In the genomic region with DNA sequence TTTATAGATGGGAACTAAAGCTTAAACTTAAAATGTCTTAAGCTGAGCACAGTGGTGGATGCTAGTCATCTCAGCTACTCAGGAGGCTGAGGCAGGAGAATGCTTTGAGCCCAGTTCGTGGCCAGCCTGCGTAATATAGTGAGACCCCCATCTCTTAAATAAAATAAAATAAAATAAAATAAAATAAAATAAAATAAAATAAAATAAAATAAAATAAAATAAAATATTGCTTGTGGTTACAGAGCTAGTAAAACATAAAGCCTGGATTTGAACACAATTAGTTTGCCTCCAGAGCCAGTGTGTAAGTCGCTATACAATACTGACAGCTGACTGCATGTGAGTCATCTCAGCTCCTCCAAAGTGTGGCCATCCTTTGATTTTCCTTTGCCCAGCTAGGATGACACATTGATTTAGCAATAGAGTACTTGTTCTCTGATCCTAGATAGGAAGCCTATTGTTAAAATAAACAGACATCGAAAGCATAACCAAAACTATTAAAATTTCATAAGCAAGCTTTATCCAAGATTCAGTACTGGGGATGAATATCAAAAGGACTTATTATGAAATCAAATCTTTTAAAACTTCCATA, we compare ENCODE assay signal across 14 cellular contexts. TPM values are rescaled to one million over a fixed set of nuclear protein-coding genes. Genes with fewer than 3 reads are reported as not detected.
DNase-seq lines count a peak whose midpoint lies in the region; ATAC-seq and TF ChIP-seq lines count a peak whose summit lies in the region.
"Had no signal": no experiment of that assay in that cellular context is flagged by ENCODE, and none has a peak within 500 bp of the region (broad histone marks: within the 10 kb centered on the region; RNA-seq: fewer than 3 reads in every experiment).

No MANE protein-coding gene starts in this region.

- H3K36me3 Mint-ChIP-seq in natural killer cell treated with Interleukin-12 subunit alpha and Interleukin-12 subunit beta and Interleukin-15 and Interleukin-18, amount 100 ng/mL, for 72 hours = no peaks in the 10 kb centered on the region

- TF ChIP-seq EP300 in esophagus muscularis mucosa (IDR thresholded peaks at IDR 0.05) (no peak), tibial nerve (IDR thresholded peaks at IDR 0.05) (no peak)

- H3K4me3 ChIP-seq in SJCRH30 (no peak overlapping the region), esophagus muscularis mucosa (no peak overlapping the region), tibial nerve (no peak overlapping the region)
- H3K4me3 ChIP-seq: body of pancreas, PC-9, thoracic aorta had no signal

- TF ChIP-seq CTCF in esophagus muscularis mucosa (IDR thresholded peaks at IDR 0.05) = no peak
- TF ChIP-seq CTCF in tibial nerve (IDR thresholded peaks at IDR 0.05) = no peak

- peak overlapping the region; percentile 58 for H3K27ac ChIP-seq in SJCRH30
- peak overlapping the region; percentile 41 to 67 (median 54) for H3K27ac ChIP-seq in esophagus muscularis mucosa (replicated peaks in 1 of 4)
- H3K27ac ChIP-seq in tibial nerve = peak overlapping the region in 1 of 4 donors; percentile 14
- H3K27ac ChIP-seq: body of pancreas, PC-9, thoracic aorta had no signal

- peaks cover 38% of the 10 kb centered on the region for H3K4me1 ChIP-seq in SJCRH30
- peaks cover 4 to 38% (median 21%) of the 10 kb centered on the region in 4 donors for H3K4me1 ChIP-seq in esophagus muscularis mucosa
- H3K4me1 ChIP-seq in tibial nerve = no peaks in the 10 kb centered on the region
- H3K4me1 ChIP-seq: body of pancreas had no signal

- no peak for ATAC-seq in natural killer cell treated with Interleukin-12 subunit alpha and Interleukin-12 subunit beta and Interleukin-15 and Interleukin-18, amount 100 ng/mL, for 72 hours
- ATAC-seq in HG03196 (IDR thresholded peaks at IDR 0.05; ENCODE audit: unreplicated experiment) = no peak
- ATAC-seq: body of pancreas had no signal

- WGBS in esophagus muscularis mucosa = 70% methylated on average over 4 of the region's 4 CpGs
- WGBS in tibial nerve, 2 donors = 65 to 71% methylated on average over 4 of the region's 4 CpGs

- intact Hi-C loops in esophagus muscularis mucosa (cut with DNase I) = no loop called here

- H3K4me3 Mint-ChIP-seq in natural killer cell treated with Interleukin-12 subunit alpha and Interleukin-12 subunit beta and Interleukin-15 and Interleukin-18, amount 100 ng/mL, for 72 hours = no peak overlapping the region

- H3K27me3 ChIP-seq in SJCRH30 (no peaks in the 10 kb centered on the region), esophagus muscularis mucosa (no peaks in the 10 kb centered on the region), tibial nerve (no peaks in the 10 kb centered on the region)
- H3K27me3 ChIP-seq: body of pancreas had no signal

- TF ChIP-seq POLR2A in esophagus muscularis mucosa (IDR thresholded peaks at IDR 0.05; ENCODE audit: low read depth) (no peak), tibial nerve (IDR thresholded peaks at IDR 0.05) (no peak)

- H3K9me3 ChIP-seq in SJCRH30 (replicated peaks) = no peaks in the 10 kb centered on the region
- H3K9me3 ChIP-seq in esophagus muscularis mucosa = no peaks in the 10 kb centered on the region
- H3K9me3 ChIP-seq in tibial nerve = no peaks in the 10 kb centered on the region
- H3K9me3 ChIP-seq: body of pancreas, thoracic aorta had no signal

- H3K27me3 Mint-ChIP-seq in natural killer cell treated with Interleukin-12 subunit alpha and Interleukin-12 subunit beta and Interleukin-15 and Interleukin-18, amount 100 ng/mL, for 72 hours = peaks cover 14 to 34% of the 10 kb centered on the region in 2 donors

- no peak overlapping the region for H3K27ac Mint-ChIP-seq in natural killer cell treated with Interleukin-12 subunit alpha and Interleukin-12 subunit beta and Interleukin-15 and Interleukin-18, amount 100 ng/mL, for 72 hours

- H3K9me3 Mint-ChIP-seq in natural killer cell treated with Interleukin-12 subunit alpha and Interleukin-12 subunit beta and Interleukin-15 and Interleukin-18, amount 100 ng/mL, for 72 hours = no peaks in the 10 kb centered on the region

- DNase-seq in EL (peak; percentile 89), SJCRH30 (peak; percentile 69 to 85), esophagus muscularis mucosa (ENCODE audit: extremely low spot score) (no peak), pulmonary artery endothelial cell (ENCODE audit: low read depth, low spot score) (peak; percentile 78), tibial nerve (ENCODE audit: low spot score in 2 of 2) (no peak), NCI-H82 treated with DMSO at 0.1 percent for 48 hours (lab: John Stamatoyannopoulos, UW; ENCODE audit: unreplicated experiment) (no peak)
- no peak for DNase-seq in natural killer cell treated with Interleukin-12 subunit alpha and Interleukin-12 subunit beta and Interleukin-15 and Interleukin-18, amount 100 ng/mL, for 72 hours (ENCODE audit: low spot score)
- DNase-seq: activated T-cell treated with anti-CD3 and anti-CD28 coated beads for 4 hours, body of pancreas, midbrain, NCI-H187, PC-9 had no signal

- H3K4me1 Mint-ChIP-seq in natural killer cell treated with Interleukin-12 subunit alpha and Interleukin-12 subunit beta and Interleukin-15 and Interleukin-18, amount 100 ng/mL, for 72 hours (ENCODE audit: low read depth in 2 of 2) = no peaks in the 10 kb centered on the region

- H3K36me3 ChIP-seq in SJCRH30 (no peaks in the 10 kb centered on the region), esophagus muscularis mucosa (no peaks in the 10 kb centered on the region), tibial nerve (no peaks in the 10 kb centered on the region)
- H3K36me3 ChIP-seq: thoracic aorta had no signal

RNA-seq across cellular contexts. Expression of a gene that starts 21.0 kb away (rescaled TPM):
- 42.2 and 42.7 TPM in 2 replicates for total RNA-seq in SJCRH30 (2014; rRNA removed; shearing (Covaris generic))
- total RNA-seq in esophagus muscularis mucosa (100 to 1,000 TPM; 295 to 449 (median 378) TPM), pulmonary artery endothelial cell (138 and 161 TPM in 2 replicates), tibial nerve (10 to 100 TPM; 38.9 to 68.0 (median 50.0) TPM)
- under 1 TPM in 1 of 2 donors, not detected in 1; 0.07 TPM for total RNA-seq in natural killer cell treated with Interleukin-12 subunit alpha and Interleukin-12 subunit beta and Interleukin-15 and Interleukin-18, amount 100 ng/mL, for 72 hours

Comparison
In these comparisons a context has a peak if more than half of its experiments do, and no peak if none do; other contexts are left out.
1. DNase-seq: peak in EL (single experiment), SJCRH30 (2 of 2) and pulmonary artery endothelial cell (single experiment); none in esophagus muscularis mucosa (single experiment), tibial nerve (0 of 2), natural killer cell treated with Interleukin-12 subunit alpha and Interleukin-12 subunit beta and Interleukin-15 and Interleukin-18, amount 100 ng/mL, for 72 hours (single experiment) and NCI-H82 treated with DMSO at 0.1 percent for 48 hours (single experiment).
2. RNA of a gene that starts 21.0 kb away (total RNA-seq): 295 to 449 TPM in esophagus muscularis mucosa, 138 to 161 TPM in pulmonary artery endothelial cell, 38.9 to 68.0 TPM in tibial nerve and 42.2 to 42.7 TPM in SJCRH30; 0.07 TPM in natural killer cell treated with Interleukin-12 subunit alpha and Interleukin-12 subunit beta and Interleukin-15 and Interleukin-18, amount 100 ng/mL, for 72 hours; every median in the first group is over 10 times any median in the second.